ENCODE assay signal across 8 cellular contexts in genomic region chr15:78872155-78872971, GRCh38. TPM values are rescaled to one million over a fixed set of nuclear protein-coding genes. Genes with fewer than 3 reads are reported as not detected.
DNase-seq lines count a peak whose midpoint lies in the region; ATAC-seq and TF ChIP-seq lines count a peak whose summit lies in the region.

A gene with protein sequence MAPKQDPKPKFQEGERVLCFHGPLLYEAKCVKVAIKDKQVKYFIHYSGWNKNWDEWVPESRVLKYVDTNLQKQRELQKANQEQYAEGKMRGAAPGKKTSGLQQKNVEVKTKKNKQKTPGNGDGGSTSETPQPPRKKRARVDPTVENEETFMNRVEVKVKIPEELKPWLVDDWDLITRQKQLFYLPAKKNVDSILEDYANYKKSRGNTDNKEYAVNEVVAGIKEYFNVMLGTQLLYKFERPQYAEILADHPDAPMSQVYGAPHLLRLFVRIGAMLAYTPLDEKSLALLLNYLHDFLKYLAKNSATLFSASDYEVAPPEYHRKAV (plus strand): TSS chr15:78872890. CDS start chr15:78873018, 128 bp downstream.

- intact Hi-C loops in T-helper 2 cell treated with Interferon-gamma antibody and Interleukin-4, amounts not matched to agents 100 ng/mL and 5 ng/mL, for 36 hours (cut with micrococcal nuclease): loop anchor here (5.0 kb wide), 3 partner anchors 110 to 435 kb away; partner anchors contain the start of genes IREB2 and PSMA4
- intact Hi-C loops in left ventricle myocardium inferior (cut with micrococcal nuclease): no loop called here

- TF ChIP-seq EP300 in upper lobe of left lung (IDR thresholded peaks at IDR 0.05): no peak

- peaks cover 3% of the 10 kb centered on the region for H3K36me3 Mint-ChIP-seq in progenitor cell of endocrine pancreas (ENCODE audit: insufficient read depth)

- no peaks in the 10 kb centered on the region for H3K27me3 Mint-ChIP-seq in progenitor cell of endocrine pancreas

- H3K4me3 ChIP-seq in left ventricle myocardium inferior: peak within 1 kb of the TSS; percentile 81
- peak within 1 kb of the TSS; percentile 51 to 98 (median 73) for H3K4me3 ChIP-seq in upper lobe of left lung

- H3K9me3 Mint-ChIP-seq in progenitor cell of endocrine pancreas (ENCODE audit: low read depth): no peaks in the 10 kb centered on the region

- peak; percentile 84 for ATAC-seq in GM18498 (IDR thresholded peaks at IDR 0.05; ENCODE audit: unreplicated experiment)
- ATAC-seq in HG02973 (IDR thresholded peaks at IDR 0.05; ENCODE audit: unreplicated experiment): peak; percentile 83
- peak; percentile 96 to 97 for ATAC-seq in upper lobe of left lung (ENCODE audit: low FRiP score in 2 of 2)

- H3K4me1 ChIP-seq in left ventricle myocardium inferior (peaks cover 51% of the 10 kb centered on the region), upper lobe of left lung (peaks cover 27 to 37% (median 30%) of the 10 kb centered on the region in 4 donors)

- TF ChIP-seq CTCF in left ventricle myocardium inferior (IDR thresholded peaks at IDR 0.05; ENCODE audit: borderline replicate concordance) (no peak), progenitor cell of endocrine pancreas (IDR thresholded peaks at IDR 0.05; ENCODE audit: unreplicated experiment) (no peak), upper lobe of left lung (IDR thresholded peaks at IDR 0.05) (no peak)

- H3K27ac Mint-ChIP-seq in progenitor cell of endocrine pancreas: peak within 1 kb of the TSS; percentile 100

- H3K27me3 ChIP-seq in left ventricle myocardium inferior (ENCODE audit: low read depth): no peaks in the 10 kb centered on the region
- H3K27me3 ChIP-seq in upper lobe of left lung: no peaks in the 10 kb centered on the region

- 9 to 19% methylated on average over 27 to 41 of the region's 52 CpGs for WGBS in upper lobe of left lung, 2 donors

- DNase-seq in NCI-H1930 (lab: John Stamatoyannopoulos, UW): peak; percentile 76 to 88
- peak; percentile 97 for DNase-seq in left ventricle myocardium inferior
- peak; percentile 97 for DNase-seq in progenitor cell of endocrine pancreas (ENCODE audit: low spot score, unreplicated experiment)
- peak; percentile 99 to 100 for DNase-seq in upper lobe of left lung

- H3K36me3 ChIP-seq in left ventricle myocardium inferior (no peaks in the 10 kb centered on the region), upper lobe of left lung (no peaks in the 10 kb centered on the region)

- peak within 1 kb of the TSS; percentile 99 for H3K27ac ChIP-seq in angular gyrus (ENCODE audit: low read depth, low read length)
- H3K27ac ChIP-seq in left ventricle myocardium inferior (replicated peaks): peak within 1 kb of the TSS; percentile 98
- H3K27ac ChIP-seq in upper lobe of left lung: peak within 1 kb of the TSS; percentile 99 to 100 (median 100)

- peaks cover 18% of the 10 kb centered on the region for H3K4me1 Mint-ChIP-seq in progenitor cell of endocrine pancreas (ENCODE audit: low read depth)

- no peak for TF ChIP-seq POLR2A in upper lobe of left lung (IDR thresholded peaks at IDR 0.05)

- no peaks in the 10 kb centered on the region for H3K9me3 ChIP-seq in left ventricle myocardium inferior (replicated peaks)
- H3K9me3 ChIP-seq in upper lobe of left lung: no peaks in the 10 kb centered on the region

- H3K4me3 Mint-ChIP-seq in progenitor cell of endocrine pancreas (ENCODE audit: low read depth): peak within 1 kb of the TSS; percentile 100

RNA-seq across cellular contexts. Expression of the gene that starts here (rescaled TPM):
- 265 and 269 TPM in 2 replicates for total RNA-seq in T-helper 2 cell treated with Interferon-gamma antibody and Interleukin-4, amounts not matched to agents 100 ng/mL and 5 ng/mL, for 36 hours
- total RNA-seq in left ventricle myocardium inferior (310 TPM), progenitor cell of endocrine pancreas (438 and 447 TPM in 2 replicates), upper lobe of left lung (100 to 1,000 TPM; 202 to 462 (median 292) TPM)

Comparison
In these comparisons a context has a peak if more than half of its experiments do, and no peak if none do; other contexts are left out.
1. Peak in every context shown above with its lines: DNase-seq, ATAC-seq, H3K4me3 ChIP-seq and H3K27ac ChIP-seq.